ENCODE assay signal across 1 cellular context in genomic region chr12:109115758-109116610, GRCh38.
TF ChIP-seq lines count a peak whose summit lies in the region.

Gene ACACB (plus strand): TSS chr12:109116587. CDS start chr12:109139406, 22,819 bp downstream.

TF ChIP-seq in HepG2, 621 proteins besides CTCF, POLR2A, EP300 and RAD21 (continued from another document and continues in another):
- TF ChIP-seq TBX3 (IDR thresholded peaks at IDR 0.05; ENCODE audit: borderline replicate concordance): no peak
- no peak for TF ChIP-seq POGK (CRISPR knock-in tag; conservative IDR thresholded peaks at IDR 0.05)
- TF ChIP-seq BATF2 (CRISPR knock-in tag; IDR thresholded peaks at IDR 0.05): no peak
- TF ChIP-seq USF2 (IDR thresholded peaks at IDR 0.05; ENCODE audit: low read depth, low read length): no peak
- TF ChIP-seq USF2 (CRISPR knock-in tag; IDR thresholded peaks at IDR 0.05; ENCODE audit: borderline replicate concordance): no peak
- TF ChIP-seq ZNF891 (CRISPR knock-in tag; IDR thresholded peaks at IDR 0.05): 0 out of 2 replicates have a peak, but pooled peaks have one; percentile 68
- peak; percentile 54; the same call in 1 of the 2 replicates for TF ChIP-seq TFE3 (CRISPR knock-in tag; IDR thresholded peaks at IDR 0.05)
- TF ChIP-seq JARID2 (CRISPR knock-in tag; IDR thresholded peaks at IDR 0.05; ENCODE audit: insufficient replicate concordance): no peak
- no peak for TF ChIP-seq ZNF589 (CRISPR knock-in tag; conservative IDR thresholded peaks at IDR 0.05)
- peak; percentile 72; the same call in 1 of the 2 replicates for TF ChIP-seq ZBTB7A (CRISPR knock-in tag; IDR thresholded peaks at IDR 0.05)
- TF ChIP-seq ZNF552 (CRISPR knock-in tag; IDR thresholded peaks at IDR 0.05; ENCODE audit: borderline replicate concordance): no peak; the same call in 1 of the 2 replicates
- no peak for TF ChIP-seq ATF7 (IDR thresholded peaks at IDR 0.05)
- 0 out of 2 replicates have a peak, but pooled peaks have one; percentile 44 for TF ChIP-seq ATF7 (CRISPR knock-in tag; IDR thresholded peaks at IDR 0.05)
- TF ChIP-seq MEIS2 (CRISPR knock-in tag; IDR thresholded peaks at IDR 0.05): no peak
- no peak; the same call in 1 of the 2 replicates for TF ChIP-seq HMG20B (CRISPR knock-in tag; conservative IDR thresholded peaks at IDR 0.05)
- no peak for TF ChIP-seq ZNF251 (CRISPR knock-in tag; IDR thresholded peaks at IDR 0.05)
- TF ChIP-seq ZNF709 (CRISPR knock-in tag; IDR thresholded peaks at IDR 0.05): no peak
- 0 out of 2 replicates have a peak, but pooled peaks have one; percentile 66 for TF ChIP-seq RELA (CRISPR knock-in tag; IDR thresholded peaks at IDR 0.05)
- no peak for TF ChIP-seq CENPT (CRISPR knock-in tag; IDR thresholded peaks at IDR 0.05; ENCODE audit: low read depth)
- TF ChIP-seq ZNF142 (CRISPR knock-in tag; IDR thresholded peaks at IDR 0.05): no peak
- TF ChIP-seq ZBTB26 (CRISPR knock-in tag; IDR thresholded peaks at IDR 0.05; ENCODE audit: borderline replicate concordance): no peak
- TF ChIP-seq ZNF296 (CRISPR knock-in tag; conservative IDR thresholded peaks at IDR 0.05): no peak
- TF ChIP-seq POLR2AphosphoS5 (IDR thresholded peaks at IDR 0.05; ENCODE audit: low read depth, low read length): peak; percentile 89
- TF ChIP-seq ZNF652 (CRISPR knock-in tag; IDR thresholded peaks at IDR 0.05; ENCODE audit: borderline replicate concordance, low read depth): no peak
- peak; percentile 77; the same call in 1 of the 2 replicates for TF ChIP-seq TBX2 (CRISPR knock-in tag; IDR thresholded peaks at IDR 0.05; ENCODE audit: borderline replicate concordance)
- no peak for TF ChIP-seq ZBTB42 (CRISPR knock-in tag; IDR thresholded peaks at IDR 0.05)
- TF ChIP-seq ARNT2 (CRISPR knock-in tag; IDR thresholded peaks at IDR 0.05; ENCODE audit: low read depth): no peak
- no peak for TF ChIP-seq KLF13 (CRISPR knock-in tag; IDR thresholded peaks at IDR 0.05)
- TF ChIP-seq IRF1 (CRISPR knock-in tag; IDR thresholded peaks at IDR 0.05; ENCODE audit: low read depth): no peak
- TF ChIP-seq MIXL1 (CRISPR knock-in tag; IDR thresholded peaks at IDR 0.05): peak; percentile 27
- TF ChIP-seq HNRNPH1 (optimal IDR thresholded peaks at IDR 0.05; ENCODE audit: low read depth, low read length): no peak
- TF ChIP-seq GRHL1 (CRISPR knock-in tag; conservative IDR thresholded peaks at IDR 0.05): no peak
- no peak for TF ChIP-seq HNRNPLL (IDR thresholded peaks at IDR 0.05; ENCODE audit: low read depth, low read length, poor library complexity, severe bottlenecking)
- no peak for TF ChIP-seq DBP (CRISPR knock-in tag; IDR thresholded peaks at IDR 0.05; ENCODE audit: not compliant biosample characterization)
- TF ChIP-seq RERE (CRISPR knock-in tag; IDR thresholded peaks at IDR 0.05; ENCODE audit: low read depth): no peak
- no peak for TF ChIP-seq FOXJ3 (CRISPR knock-in tag; IDR thresholded peaks at IDR 0.05; ENCODE audit: borderline replicate concordance)
